In the genomic region with DNA sequence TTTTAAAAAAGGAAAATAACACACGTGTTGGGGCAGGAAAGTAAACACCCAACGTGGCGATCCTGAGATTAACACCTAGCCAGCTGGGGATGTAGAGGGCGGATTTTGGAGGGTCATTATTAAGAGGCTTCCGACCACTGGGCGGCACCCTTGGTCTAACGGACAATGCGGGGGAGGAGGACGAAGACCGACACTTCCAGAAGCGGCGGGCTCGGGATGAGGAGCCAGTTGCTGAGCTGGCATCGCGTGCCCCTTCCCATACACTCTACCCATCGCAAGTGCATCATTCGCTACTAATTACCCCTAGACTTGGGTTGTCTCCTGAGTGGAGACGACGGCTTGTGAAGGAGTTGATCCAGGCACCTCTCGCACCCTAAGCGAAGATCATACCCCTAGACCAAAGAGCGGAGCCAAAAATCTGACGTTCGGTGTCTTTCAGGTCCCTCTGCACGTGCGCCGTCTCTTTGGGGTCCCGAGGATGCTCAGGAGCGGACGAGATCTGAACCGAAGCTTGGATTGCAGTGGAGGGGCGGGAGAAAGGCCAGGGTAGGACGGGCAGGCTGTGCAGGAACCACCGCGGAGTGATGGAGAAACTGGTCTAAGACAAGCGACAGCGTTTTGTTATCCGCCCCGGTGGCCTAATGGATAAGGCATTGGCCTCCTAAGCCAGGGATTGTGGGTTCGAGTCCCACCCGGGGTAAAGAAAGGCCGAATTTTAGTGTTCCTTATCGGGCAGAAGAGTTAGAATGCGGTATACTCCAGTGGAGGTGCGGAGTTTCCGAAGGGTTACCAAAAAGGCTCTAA, we compare ENCODE assay signal across 1 cellular context.
TF ChIP-seq lines count a peak whose summit lies in the region.

No MANE protein-coding gene starts in this region.

TF ChIP-seq in HepG2, 621 proteins besides CTCF, POLR2A, EP300 and RAD21 (continued from another document and continues in another):
- TF ChIP-seq, protein P1, sequence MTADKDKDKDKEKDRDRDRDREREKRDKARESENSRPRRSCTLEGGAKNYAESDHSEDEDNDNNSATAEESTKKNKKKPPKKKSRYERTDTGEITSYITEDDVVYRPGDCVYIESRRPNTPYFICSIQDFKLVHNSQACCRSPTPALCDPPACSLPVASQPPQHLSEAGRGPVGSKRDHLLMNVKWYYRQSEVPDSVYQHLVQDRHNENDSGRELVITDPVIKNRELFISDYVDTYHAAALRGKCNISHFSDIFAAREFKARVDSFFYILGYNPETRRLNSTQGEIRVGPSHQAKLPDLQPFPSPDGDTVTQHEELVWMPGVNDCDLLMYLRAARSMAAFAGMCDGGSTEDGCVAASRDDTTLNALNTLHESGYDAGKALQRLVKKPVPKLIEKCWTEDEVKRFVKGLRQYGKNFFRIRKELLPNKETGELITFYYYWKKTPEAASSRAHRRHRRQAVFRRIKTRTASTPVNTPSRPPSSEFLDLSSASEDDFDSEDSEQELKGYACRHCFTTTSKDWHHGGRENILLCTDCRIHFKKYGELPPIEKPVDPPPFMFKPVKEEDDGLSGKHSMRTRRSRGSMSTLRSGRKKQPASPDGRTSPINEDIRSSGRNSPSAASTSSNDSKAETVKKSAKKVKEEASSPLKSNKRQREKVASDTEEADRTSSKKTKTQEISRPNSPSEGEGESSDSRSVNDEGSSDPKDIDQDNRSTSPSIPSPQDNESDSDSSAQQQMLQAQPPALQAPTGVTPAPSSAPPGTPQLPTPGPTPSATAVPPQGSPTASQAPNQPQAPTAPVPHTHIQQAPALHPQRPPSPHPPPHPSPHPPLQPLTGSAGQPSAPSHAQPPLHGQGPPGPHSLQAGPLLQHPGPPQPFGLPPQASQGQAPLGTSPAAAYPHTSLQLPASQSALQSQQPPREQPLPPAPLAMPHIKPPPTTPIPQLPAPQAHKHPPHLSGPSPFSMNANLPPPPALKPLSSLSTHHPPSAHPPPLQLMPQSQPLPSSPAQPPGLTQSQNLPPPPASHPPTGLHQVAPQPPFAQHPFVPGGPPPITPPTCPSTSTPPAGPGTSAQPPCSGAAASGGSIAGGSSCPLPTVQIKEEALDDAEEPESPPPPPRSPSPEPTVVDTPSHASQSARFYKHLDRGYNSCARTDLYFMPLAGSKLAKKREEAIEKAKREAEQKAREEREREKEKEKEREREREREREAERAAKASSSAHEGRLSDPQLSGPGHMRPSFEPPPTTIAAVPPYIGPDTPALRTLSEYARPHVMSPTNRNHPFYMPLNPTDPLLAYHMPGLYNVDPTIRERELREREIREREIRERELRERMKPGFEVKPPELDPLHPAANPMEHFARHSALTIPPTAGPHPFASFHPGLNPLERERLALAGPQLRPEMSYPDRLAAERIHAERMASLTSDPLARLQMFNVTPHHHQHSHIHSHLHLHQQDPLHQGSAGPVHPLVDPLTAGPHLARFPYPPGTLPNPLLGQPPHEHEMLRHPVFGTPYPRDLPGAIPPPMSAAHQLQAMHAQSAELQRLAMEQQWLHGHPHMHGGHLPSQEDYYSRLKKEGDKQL (CRISPR knock-in tag; IDR thresholded peaks at IDR 0.05; ENCODE audit: low read depth) = no peak; the same call in 1 of the 2 replicates
- TF ChIP-seq, protein P2, sequence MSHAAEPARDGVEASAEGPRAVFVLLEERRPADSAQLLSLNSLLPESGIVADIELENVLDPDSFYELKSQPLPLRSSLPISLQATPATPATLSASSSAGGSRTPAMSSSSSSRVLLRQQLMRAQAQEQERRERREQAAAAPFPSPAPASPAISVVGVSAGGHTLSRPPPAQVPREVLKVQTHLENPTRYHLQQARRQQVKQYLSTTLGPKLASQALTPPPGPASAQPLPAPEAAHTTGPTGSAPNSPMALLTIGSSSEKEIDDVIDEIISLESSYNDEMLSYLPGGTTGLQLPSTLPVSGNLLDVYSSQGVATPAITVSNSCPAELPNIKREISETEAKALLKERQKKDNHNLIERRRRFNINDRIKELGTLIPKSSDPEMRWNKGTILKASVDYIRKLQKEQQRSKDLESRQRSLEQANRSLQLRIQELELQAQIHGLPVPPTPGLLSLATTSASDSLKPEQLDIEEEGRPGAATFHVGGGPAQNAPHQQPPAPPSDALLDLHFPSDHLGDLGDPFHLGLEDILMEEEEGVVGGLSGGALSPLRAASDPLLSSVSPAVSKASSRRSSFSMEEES (CRISPR knock-in tag; IDR thresholded peaks at IDR 0.05) = no peak
- TF ChIP-seq GATAD2A (CRISPR knock-in tag; IDR thresholded peaks at IDR 0.05) (peak; percentile 78), JUN (CRISPR knock-in tag; IDR thresholded peaks at IDR 0.05) (no peak), TRIM24 (CRISPR knock-in tag; IDR thresholded peaks at IDR 0.05) (no peak), NCOA2 (CRISPR knock-in tag; IDR thresholded peaks at IDR 0.05) (peak; percentile 33; the same call in 1 of the 2 replicates), HES4 (CRISPR knock-in tag; IDR thresholded peaks at IDR 0.05; ENCODE audit: borderline replicate concordance) (peak; percentile 76; the same call in 1 of the 2 replicates), ZNF543 (CRISPR knock-in tag; IDR thresholded peaks at IDR 0.05) (no peak), KDM3A (CRISPR knock-in tag; IDR thresholded peaks at IDR 0.05; ENCODE audit: low read depth) (peak; percentile 45; the same call in 1 of the 2 replicates), STAT5B (CRISPR knock-in tag; IDR thresholded peaks at IDR 0.05) (0 out of 2 replicates have a peak, but pooled peaks have one; percentile 46), ZNF317 (CRISPR knock-in tag; IDR thresholded peaks at IDR 0.05) (peak; percentile 47; the same call in 1 of the 2 replicates), ZNF883 (CRISPR knock-in tag; IDR thresholded peaks at IDR 0.05; ENCODE audit: not compliant biosample characterization) (peak; percentile 30), TARDBP (CRISPR knock-in tag; IDR thresholded peaks at IDR 0.05) (peak; percentile 69; the same call in 1 of the 2 replicates), CEBPG (CRISPR knock-in tag; IDR thresholded peaks at IDR 0.05) (peak; percentile 46; the same call in 1 of the 2 replicates), ZNF224 (CRISPR knock-in tag; IDR thresholded peaks at IDR 0.05) (0 out of 2 replicates have a peak, but pooled peaks have one; percentile 43), FOXP1 (IDR thresholded peaks at IDR 0.05) (no peak), FOXP1 (CRISPR knock-in tag; IDR thresholded peaks at IDR 0.05) (no peak), ZKSCAN5 (CRISPR knock-in tag; IDR thresholded peaks at IDR 0.05) (no peak), ZSCAN12 (CRISPR knock-in tag; IDR thresholded peaks at IDR 0.05) (no peak), NFIC (IDR thresholded peaks at IDR 0.05; ENCODE audit: low read length) (peak; percentile 56; the same call in 1 of the 2 replicates), ARNT (IDR thresholded peaks at IDR 0.05) (no peak), LCORL (IDR thresholded peaks at IDR 0.05) (peak; percentile 59), LCORL (CRISPR knock-in tag; IDR thresholded peaks at IDR 0.05) (peak; percentile 96)
- TF ChIP-seq, protein P3, sequence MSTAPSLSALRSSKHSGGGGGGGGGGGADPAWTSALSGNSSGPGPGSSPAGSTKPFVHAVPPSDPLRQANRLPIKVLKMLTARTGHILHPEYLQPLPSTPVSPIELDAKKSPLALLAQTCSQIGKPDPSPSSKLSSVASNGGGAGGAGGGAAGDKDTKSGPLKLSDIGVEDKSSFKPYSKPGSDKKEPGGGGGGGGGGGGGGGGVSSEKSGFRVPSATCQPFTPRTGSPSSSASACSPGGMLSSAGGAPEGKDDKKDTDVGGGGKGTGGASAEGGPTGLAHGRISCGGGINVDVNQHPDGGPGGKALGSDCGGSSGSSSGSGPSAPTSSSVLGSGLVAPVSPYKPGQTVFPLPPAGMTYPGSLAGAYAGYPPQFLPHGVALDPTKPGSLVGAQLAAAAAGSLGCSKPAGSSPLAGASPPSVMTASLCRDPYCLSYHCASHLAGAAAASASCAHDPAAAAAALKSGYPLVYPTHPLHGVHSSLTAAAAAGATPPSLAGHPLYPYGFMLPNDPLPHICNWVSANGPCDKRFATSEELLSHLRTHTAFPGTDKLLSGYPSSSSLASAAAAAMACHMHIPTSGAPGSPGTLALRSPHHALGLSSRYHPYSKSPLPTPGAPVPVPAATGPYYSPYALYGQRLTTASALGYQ (CRISPR knock-in tag; IDR thresholded peaks at IDR 0.05) = peak; percentile 20; the same call in 1 of the 2 replicates
- TF ChIP-seq, protein P4, sequence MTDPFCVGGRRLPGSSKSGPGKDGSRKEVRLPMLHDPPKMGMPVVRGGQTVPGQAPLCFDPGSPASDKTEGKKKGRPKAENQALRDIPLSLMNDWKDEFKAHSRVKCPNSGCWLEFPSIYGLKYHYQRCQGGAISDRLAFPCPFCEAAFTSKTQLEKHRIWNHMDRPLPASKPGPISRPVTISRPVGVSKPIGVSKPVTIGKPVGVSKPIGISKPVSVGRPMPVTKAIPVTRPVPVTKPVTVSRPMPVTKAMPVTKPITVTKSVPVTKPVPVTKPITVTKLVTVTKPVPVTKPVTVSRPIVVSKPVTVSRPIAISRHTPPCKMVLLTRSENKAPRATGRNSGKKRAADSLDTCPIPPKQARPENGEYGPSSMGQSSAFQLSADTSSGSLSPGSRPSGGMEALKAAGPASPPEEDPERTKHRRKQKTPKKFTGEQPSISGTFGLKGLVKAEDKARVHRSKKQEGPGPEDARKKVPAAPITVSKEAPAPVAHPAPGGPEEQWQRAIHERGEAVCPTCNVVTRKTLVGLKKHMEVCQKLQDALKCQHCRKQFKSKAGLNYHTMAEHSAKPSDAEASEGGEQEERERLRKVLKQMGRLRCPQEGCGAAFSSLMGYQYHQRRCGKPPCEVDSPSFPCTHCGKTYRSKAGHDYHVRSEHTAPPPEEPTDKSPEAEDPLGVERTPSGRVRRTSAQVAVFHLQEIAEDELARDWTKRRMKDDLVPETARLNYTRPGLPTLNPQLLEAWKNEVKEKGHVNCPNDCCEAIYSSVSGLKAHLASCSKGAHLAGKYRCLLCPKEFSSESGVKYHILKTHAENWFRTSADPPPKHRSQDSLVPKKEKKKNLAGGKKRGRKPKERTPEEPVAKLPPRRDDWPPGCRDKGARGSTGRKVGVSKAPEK (CRISPR knock-in tag; IDR thresholded peaks at IDR 0.05; ENCODE audit: borderline replicate concordance) = no peak
- TF ChIP-seq, protein P5, sequence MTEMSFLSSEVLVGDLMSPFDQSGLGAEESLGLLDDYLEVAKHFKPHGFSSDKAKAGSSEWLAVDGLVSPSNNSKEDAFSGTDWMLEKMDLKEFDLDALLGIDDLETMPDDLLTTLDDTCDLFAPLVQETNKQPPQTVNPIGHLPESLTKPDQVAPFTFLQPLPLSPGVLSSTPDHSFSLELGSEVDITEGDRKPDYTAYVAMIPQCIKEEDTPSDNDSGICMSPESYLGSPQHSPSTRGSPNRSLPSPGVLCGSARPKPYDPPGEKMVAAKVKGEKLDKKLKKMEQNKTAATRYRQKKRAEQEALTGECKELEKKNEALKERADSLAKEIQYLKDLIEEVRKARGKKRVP (CRISPR knock-in tag; IDR thresholded peaks at IDR 0.05) = 0 out of 4 replicates have a peak, but pooled peaks of 1 of the 2 experiments have one; percentile 63
- TF ChIP-seq, protein P6, sequence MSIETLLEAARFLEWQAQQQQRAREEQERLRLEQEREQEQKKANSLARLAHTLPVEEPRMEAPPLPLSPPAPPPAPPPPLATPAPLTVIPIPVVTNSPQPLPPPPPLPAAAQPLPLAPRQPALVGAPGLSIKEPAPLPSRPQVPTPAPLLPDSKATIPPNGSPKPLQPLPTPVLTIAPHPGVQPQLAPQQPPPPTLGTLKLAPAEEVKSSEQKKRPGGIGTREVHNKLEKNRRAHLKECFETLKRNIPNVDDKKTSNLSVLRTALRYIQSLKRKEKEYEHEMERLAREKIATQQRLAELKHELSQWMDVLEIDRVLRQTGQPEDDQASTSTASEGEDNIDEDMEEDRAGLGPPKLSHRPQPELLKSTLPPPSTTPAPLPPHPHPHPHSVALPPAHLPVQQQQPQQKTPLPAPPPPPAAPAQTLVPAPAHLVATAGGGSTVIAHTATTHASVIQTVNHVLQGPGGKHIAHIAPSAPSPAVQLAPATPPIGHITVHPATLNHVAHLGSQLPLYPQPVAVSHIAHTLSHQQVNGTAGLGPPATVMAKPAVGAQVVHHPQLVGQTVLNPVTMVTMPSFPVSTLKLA (IDR thresholded peaks at IDR 0.05) = peak; percentile 40; the same call in 1 of the 2 replicates
- TF ChIP-seq, protein P7, sequence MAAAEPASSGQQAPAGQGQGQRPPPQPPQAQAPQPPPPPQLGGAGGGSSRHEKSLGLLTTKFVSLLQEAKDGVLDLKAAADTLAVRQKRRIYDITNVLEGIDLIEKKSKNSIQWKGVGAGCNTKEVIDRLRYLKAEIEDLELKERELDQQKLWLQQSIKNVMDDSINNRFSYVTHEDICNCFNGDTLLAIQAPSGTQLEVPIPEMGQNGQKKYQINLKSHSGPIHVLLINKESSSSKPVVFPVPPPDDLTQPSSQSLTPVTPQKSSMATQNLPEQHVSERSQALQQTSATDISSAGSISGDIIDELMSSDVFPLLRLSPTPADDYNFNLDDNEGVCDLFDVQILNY (CRISPR knock-in tag; conservative IDR thresholded peaks at IDR 0.05) = no peak
- TF ChIP-seq, protein P8, sequence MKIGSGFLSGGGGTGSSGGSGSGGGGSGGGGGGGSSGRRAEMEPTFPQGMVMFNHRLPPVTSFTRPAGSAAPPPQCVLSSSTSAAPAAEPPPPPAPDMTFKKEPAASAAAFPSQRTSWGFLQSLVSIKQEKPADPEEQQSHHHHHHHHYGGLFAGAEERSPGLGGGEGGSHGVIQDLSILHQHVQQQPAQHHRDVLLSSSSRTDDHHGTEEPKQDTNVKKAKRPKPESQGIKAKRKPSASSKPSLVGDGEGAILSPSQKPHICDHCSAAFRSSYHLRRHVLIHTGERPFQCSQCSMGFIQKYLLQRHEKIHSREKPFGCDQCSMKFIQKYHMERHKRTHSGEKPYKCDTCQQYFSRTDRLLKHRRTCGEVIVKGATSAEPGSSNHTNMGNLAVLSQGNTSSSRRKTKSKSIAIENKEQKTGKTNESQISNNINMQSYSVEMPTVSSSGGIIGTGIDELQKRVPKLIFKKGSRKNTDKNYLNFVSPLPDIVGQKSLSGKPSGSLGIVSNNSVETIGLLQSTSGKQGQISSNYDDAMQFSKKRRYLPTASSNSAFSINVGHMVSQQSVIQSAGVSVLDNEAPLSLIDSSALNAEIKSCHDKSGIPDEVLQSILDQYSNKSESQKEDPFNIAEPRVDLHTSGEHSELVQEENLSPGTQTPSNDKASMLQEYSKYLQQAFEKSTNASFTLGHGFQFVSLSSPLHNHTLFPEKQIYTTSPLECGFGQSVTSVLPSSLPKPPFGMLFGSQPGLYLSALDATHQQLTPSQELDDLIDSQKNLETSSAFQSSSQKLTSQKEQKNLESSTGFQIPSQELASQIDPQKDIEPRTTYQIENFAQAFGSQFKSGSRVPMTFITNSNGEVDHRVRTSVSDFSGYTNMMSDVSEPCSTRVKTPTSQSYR (CRISPR knock-in tag; IDR thresholded peaks at IDR 0.05; ENCODE audit: borderline replicate concordance) = no peak
